32 cellular contexts compared by ENCODE assay signal in genomic region chr4:73984736-73985527, GRCh38. TPM values are rescaled to one million over a fixed set of nuclear protein-coding genes. Genes with fewer than 3 reads are reported as not detected.
DNase-seq lines count a peak whose midpoint lies in the region; ATAC-seq, FAIRE-seq and TF ChIP-seq lines count a peak whose summit lies in the region.
"Had no signal": no experiment of that assay in that cellular context is flagged by ENCODE, and none has a peak within 500 bp of the region (broad histone marks: within the 10 kb centered on the region; RNA-seq: fewer than 3 reads in every experiment).

No MANE protein-coding gene starts in this region.

- H2AK5ac ChIP-seq in H9 (ENCODE audit: insufficient read length, low read length) = no peak overlapping the region
- no peak overlapping the region for H2AK5ac ChIP-seq in IMR-90 (ENCODE audit: low read depth, low read length)

- peak overlapping the region; percentile 37 to 98 (median 92); a peak in 5 of 7 replicates for H3K27ac Mint-ChIP-seq in H9
- no peak overlapping the region for H3K27ac Mint-ChIP-seq in activated T-cell treated with anti-CD3 and anti-CD28 coated beads, Interleukin-2, amount 50 U/mL, for 72 hours
- H3K27ac Mint-ChIP-seq: brain; CD4-positive, CD25-positive, alpha-beta regulatory T cell; mesothelial cell of epicardium; naive thymus-derived CD4-positive, alpha-beta T cell had no signal

- H3K56ac ChIP-seq in H9 (ENCODE audit: insufficient read length, low read depth, low read length) = no peak overlapping the region
- H3K56ac ChIP-seq in IMR-90 (ENCODE audit: extremely low read depth, insufficient read depth, low read length) = no peak overlapping the region

- no peak for FAIRE-seq in endothelial cell of umbilical vein (lab: Jason Lieb, UNC)
- FAIRE-seq: G401.6 had no signal

- peaks cover 0 to 7% of the 10 kb centered on the region in 2 experiments; a peak in 3 of 5 replicates for H3K9me3 Mint-ChIP-seq in H9
- H3K9me3 Mint-ChIP-seq in activated T-cell treated with anti-CD3 and anti-CD28 coated beads, Interleukin-2, amount 50 U/mL, for 72 hours = no peaks in the 10 kb centered on the region
- H3K9me3 Mint-ChIP-seq: brain, mesothelial cell of epicardium had no signal

- H2BK120ac ChIP-seq in H9 (ENCODE audit: low read depth, low read length, poor library complexity, severe bottlenecking) = no peak overlapping the region
- no peak overlapping the region for H2BK120ac ChIP-seq in IMR-90 (ENCODE audit: low read depth, low read length)

- H3K4me1 Mint-ChIP-seq in H9 = peaks cover 53 to 71% of the 10 kb centered on the region in 2 experiments
- no peaks in the 10 kb centered on the region for H3K4me1 Mint-ChIP-seq in activated T-cell treated with anti-CD3 and anti-CD28 coated beads, Interleukin-2, amount 50 U/mL, for 72 hours (ENCODE audit: low read depth)
- H3K4me1 Mint-ChIP-seq: brain; CD4-positive, CD25-positive, alpha-beta regulatory T cell; mesothelial cell of epicardium; naive thymus-derived CD4-positive, alpha-beta T cell had no signal

- no CpG with 5 or more reads among the region's 4 CpGs for WGBS in H9 (ENCODE audit: extremely low coverage, insufficient read length, low lambda C conversion rate)
- 100% methylated on average over 1 of the region's 4 CpGs; no CpG with 5 or more reads in 1 of the 2 experiments for whole genome bisulfite sequencing in IMR-90 (ENCODE audit: extremely low coverage in 2 of 2, insufficient read length in 1 of 2), 2 experiments

- H3K9me3 ChIP-seq in H9 (ENCODE audit: control insufficient read depth, low read depth, low read length) = no peaks in the 10 kb centered on the region
- H3K9me3 ChIP-seq in IMR-90 (ENCODE audit: control insufficient read depth, insufficient read depth, low read length) = no peaks in the 10 kb centered on the region
- H3K9me3 ChIP-seq in endothelial cell of umbilical vein (replicated peaks; ENCODE audit: control insufficient read depth, insufficient read depth, low read length) = no peaks in the 10 kb centered on the region
- no peaks in the 10 kb centered on the region; the same call in 1 of the 2 replicates for H3K9me3 ChIP-seq in iPS-20b (ENCODE audit: insufficient read depth, low read depth, low read length)
- H3K9me3 ChIP-seq: adrenal gland, esophagus muscularis mucosa, SK-N-SH, upper lobe of left lung had no signal

- H2BK15ac ChIP-seq in H9 (ENCODE audit: low read depth, low read length) = no peak overlapping the region
- H2BK15ac ChIP-seq in IMR-90 (ENCODE audit: low read depth, low read length) = no peak overlapping the region

- H4K8ac ChIP-seq in H9 (replicated peaks; ENCODE audit: insufficient read length, low read depth, low read length) = no peak overlapping the region
- H4K8ac ChIP-seq in IMR-90 (ENCODE audit: low read depth in 2 of 2, low read length in 2 of 2) = no peak overlapping the region

- H4K20me1 ChIP-seq in H9 (ENCODE audit: control insufficient read depth, insufficient read depth, insufficient read length) (no peaks in the 10 kb centered on the region), IMR-90 (ENCODE audit: insufficient read depth, low read length) (no peaks in the 10 kb centered on the region), endothelial cell of umbilical vein (replicated peaks; ENCODE audit: control insufficient read depth, extremely low read depth, insufficient read depth, low read length) (no peaks in the 10 kb centered on the region)

- H3K9me1 ChIP-seq in IMR-90 (ENCODE audit: insufficient read depth, low read length) (peaks cover 3% of the 10 kb centered on the region; the same call in 1 of the 2 replicates), endothelial cell of umbilical vein (replicated peaks; ENCODE audit: control insufficient read depth, extremely low read depth, insufficient read depth, low read length) (no peaks in the 10 kb centered on the region)

- H3K18ac ChIP-seq in H9 (ENCODE audit: insufficient read length, low read depth, low read length) (no peak overlapping the region), IMR-90 (ENCODE audit: low read depth, low read length) (no peak overlapping the region)

- H3K27me3 ChIP-seq in H9 (ENCODE audit: insufficient read depth, low read length) = no peaks in the 10 kb centered on the region
- H3K27me3 ChIP-seq in IMR-90 (ENCODE audit: control insufficient read depth, insufficient read depth, low read length) = peaks cover 7% of the 10 kb centered on the region
- H3K27me3 ChIP-seq in endothelial cell of umbilical vein (ENCODE audit: control insufficient read depth in 2 of 2, insufficient read depth in 2 of 2, low read length in 2 of 2) = no peaks in the 10 kb centered on the region
- H3K27me3 ChIP-seq in iPS-20b (ENCODE audit: insufficient read depth, low read length) = no peaks in the 10 kb centered on the region
- H3K27me3 ChIP-seq: adrenal gland, upper lobe of left lung had no signal

- no peak overlapping the region for H2BK12ac ChIP-seq in H9 (ENCODE audit: insufficient read length, low read depth, low read length)

- no TSS peak for BruUV-seq in IMR-90 (replicated peaks; lab: Mats Ljungman, UMichigan)
- BruUV-seq in endothelial cell of umbilical vein (replicated peaks; lab: Mats Ljungman, UMichigan) = no TSS peak

- dilution Hi-C loops in IMR-90 (cut with HindIII; ENCODE audit: low sequenced_read_pairs, unreplicated experiment) = no loop called here
- dilution Hi-C loops in endothelial cell of umbilical vein (cut with MboI; ENCODE audit: extremely low pct_ligation_motif_present, low sequenced_read_pairs) = no loop called here

- TF ChIP-seq POLR2A in IMR-90 (IDR thresholded peaks at IDR 0.05; ENCODE audit: low read depth, low read length) (no peak), endothelial cell of umbilical vein (IDR thresholded peaks at IDR 0.05; ENCODE audit: low read depth, low read length) (no peak)

- no peak overlapping the region for H3T11ph ChIP-seq in H9 (ENCODE audit: low read length)

- no peak overlapping the region for H2AFZ ChIP-seq in H9 (ENCODE audit: low read length)
- H2AFZ ChIP-seq in IMR-90 (replicated peaks; ENCODE audit: low read length, poor library complexity) = no peak overlapping the region
- H2AFZ ChIP-seq in endothelial cell of umbilical vein (ENCODE audit: low read depth, low read length) = peak overlapping the region; percentile 18

- peak overlapping the region; percentile 91 for H3K27ac ChIP-seq in H9 (ENCODE audit: insufficient read length, low read depth, low read length)
- H3K27ac ChIP-seq in IMR-90 (ENCODE audit: insufficient read depth, low read length) = no peak overlapping the region
- H3K27ac ChIP-seq in endothelial cell of umbilical vein (ENCODE audit: insufficient read depth, low read depth, low read length) = no peak overlapping the region
- peak overlapping the region; percentile 39 for H3K27ac ChIP-seq in iPS-20b (ENCODE audit: low read length)
- H3K27ac ChIP-seq: adrenal gland, esophagus muscularis mucosa, upper lobe of left lung had no signal

- peaks cover 0 to 18% (median 14%) of the 10 kb centered on the region in 3 experiments; a peak in 4 of 7 replicates for H3K36me3 Mint-ChIP-seq in H9 (ENCODE audit: insufficient read depth in 1 of 3, low read depth in 3 of 3)
- H3K36me3 Mint-ChIP-seq in activated T-cell treated with anti-CD3 and anti-CD28 coated beads, Interleukin-2, amount 50 U/mL, for 72 hours (ENCODE audit: insufficient read depth in 2 of 2) = no peaks in the 10 kb centered on the region
- H3K36me3 Mint-ChIP-seq: brain; CD4-positive, CD25-positive, alpha-beta regulatory T cell; mesothelial cell of epicardium; naive thymus-derived CD4-positive, alpha-beta T cell had no signal

- no peaks in the 10 kb centered on the region for H3K36me3 ChIP-seq in IMR-90 (ENCODE audit: control insufficient read depth, insufficient read depth, low read length)
- no peaks in the 10 kb centered on the region for H3K36me3 ChIP-seq in endothelial cell of umbilical vein (ENCODE audit: control insufficient read depth in 2 of 2, extremely low read depth in 1 of 2, insufficient read depth in 2 of 2, low read length in 2 of 2)
- H3K36me3 ChIP-seq in iPS-20b (ENCODE audit: insufficient read depth, low read depth, low read length) = no peaks in the 10 kb centered on the region
- H3K36me3 ChIP-seq: adrenal gland, esophagus muscularis mucosa, upper lobe of left lung had no signal

- H2BK5ac ChIP-seq in H9 (ENCODE audit: insufficient read length, low read length) (peak overlapping the region; percentile 89), IMR-90 (ENCODE audit: low read depth, low read length, poor library complexity, severe bottlenecking) (no peak overlapping the region)

- TF ChIP-seq CTCF in H9 (conservative IDR thresholded peaks at IDR 0.05) = no peak
- TF ChIP-seq CTCF in IMR-90 (conservative IDR thresholded peaks at IDR 0.05; ENCODE audit: low read depth, low read length) = no peak
- no peak for TF ChIP-seq CTCF in endothelial cell of umbilical vein (IDR thresholded peaks at IDR 0.05; ENCODE audit: extremely low read depth in 1 of 2, insufficient read depth in 1 of 2, low read depth in 1 of 2, low read length in 2 of 2)

- H3K79me1 ChIP-seq in H9 (ENCODE audit: insufficient read depth, low read depth, low read length, poor library complexity, severe bottlenecking) (no peaks in the 10 kb centered on the region), IMR-90 (ENCODE audit: low read depth in 1 of 2, low read length in 2 of 2) (no peaks in the 10 kb centered on the region)

- H4K5ac ChIP-seq in H9 (ENCODE audit: insufficient read length, low read depth, low read length) (no peak overlapping the region), IMR-90 (ENCODE audit: low read depth, low read length) (no peak overlapping the region)

- no peak overlapping the region for H3K14ac ChIP-seq in H9 (ENCODE audit: insufficient read depth, low read length)
- H3K14ac ChIP-seq in IMR-90 (replicated peaks; ENCODE audit: low read depth, low read length) = no peak overlapping the region

- H2BK20ac ChIP-seq in H9 (ENCODE audit: low read depth, low read length, poor library complexity, severe bottlenecking) (no peak overlapping the region), IMR-90 (ENCODE audit: low read depth, low read length) (no peak overlapping the region)

- intact Hi-C loops in IMR-90 (cut with micrococcal nuclease) = no loop called here
- intact Hi-C loops in endothelial cell of umbilical vein (cut with micrococcal nuclease) = no loop called here

- no peak overlapping the region for H2AK9ac ChIP-seq in IMR-90 (replicated peaks; ENCODE audit: low read depth, low read length, poor library complexity)

- H3K4ac ChIP-seq in H9 (ENCODE audit: low read depth, low read length) (no peak overlapping the region), IMR-90 (ENCODE audit: low read depth, low read length) (no peak overlapping the region)

- TF ChIP-seq RAD21 in IMR-90 (IDR thresholded peaks at IDR 0.05; ENCODE audit: low read length) = no peak

- H3K4me3 Mint-ChIP-seq in H9 = 0 out of 5 replicates have a peak overlapping the region, but pooled peaks of 1 of the 2 experiments have one; percentile 29
- H3K4me3 Mint-ChIP-seq in activated T-cell treated with anti-CD3 and anti-CD28 coated beads, Interleukin-2, amount 50 U/mL, for 72 hours = no peak overlapping the region
- H3K4me3 Mint-ChIP-seq: brain; CD4-positive, CD25-positive, alpha-beta regulatory T cell; mesothelial cell of epicardium; naive thymus-derived CD4-positive, alpha-beta T cell had no signal

- ATAC-seq in IMR-90 (ENCODE audit: low read depth) (peak; percentile 54), HG03521 (IDR thresholded peaks at IDR 0.05; ENCODE audit: unreplicated experiment) (no peak), GM19023 (IDR thresholded peaks at IDR 0.05; ENCODE audit: unreplicated experiment) (no peak), GM18520 (IDR thresholded peaks at IDR 0.05; ENCODE audit: unreplicated experiment) (no peak)
- no peak for ATAC-seq in activated T-cell treated with anti-CD3 and anti-CD28 coated beads, Interleukin-2, amount 50 U/mL, for 72 hours (replicated peaks in 1 of 2)
- ATAC-seq: left lobe of liver; naive thymus-derived CD4-positive, alpha-beta T cell had no signal

- in situ Hi-C loops in IMR-90 (cut with MboI; ENCODE audit: low sequenced_read_pairs) = no loop called here

- no peaks in the 10 kb centered on the region for H3K23me2 ChIP-seq in H9 (ENCODE audit: insufficient read length, low read depth, low read length, poor library complexity, severe bottlenecking)

- CTCF ChIA-PET in IMR-90 (lab: Yijun Ruan, JAX) (no interaction called here), endothelial cell of umbilical vein (lab: Charles Lee) (no interaction called here)

- H3K27me3 Mint-ChIP-seq in H9 (ENCODE audit: low read depth) = no peaks in the 10 kb centered on the region
- peaks cover 20% of the 10 kb centered on the region for H3K27me3 Mint-ChIP-seq in activated T-cell treated with anti-CD3 and anti-CD28 coated beads, Interleukin-2, amount 50 U/mL, for 72 hours (ENCODE audit: low read depth)
- H3K27me3 Mint-ChIP-seq: CD4-positive, CD25-positive, alpha-beta regulatory T cell had no signal

- DNase-seq in H9 = peak; percentile 68
- DNase-seq in IMR-90 = peak; percentile 70
- no peak for DNase-seq in endothelial cell of umbilical vein (ENCODE audit: low read depth, low spot score)
- no peak for DNase-seq in activated T-cell treated with anti-CD3 and anti-CD28 coated beads, Interleukin-2, amount 50 U/mL, for 72 hours
- DNase-seq: activated CD4-positive, alpha-beta T cell treated with anti-CD3 and anti-CD28 coated beads for 48 hours; activated naive CD4-positive, alpha-beta T cell treated with Interleukin-2 at 50 U/mL for 16 hours; activated T-cell treated with anti-CD3 and anti-CD28 coated beads, Interleukin-2, amount 50 U/mL, for 48 hours; adrenal gland; CD4-positive, CD25-positive, alpha-beta regulatory T cell; effector CD8-positive, alpha-beta T cell; Karpas-422; naive thymus-derived CD4-positive, alpha-beta T cell; NCI-H510A treated with DMSO at 0.1 percent for 48 hours; SK-N-SH; stimulated activated CD4-positive, alpha-beta T cell treated with anti-CD3 and anti-CD28 coated beads, Interleukin-2, amount 100 ng/mL, for 24 hours; T-helper 2 cell; upper lobe of left lung had no signal

- H3K9ac ChIP-seq in H9 (ENCODE audit: extremely low read depth, insufficient read length, low read length) (no peak overlapping the region), IMR-90 (ENCODE audit: low read depth, low read length) (no peak overlapping the region), endothelial cell of umbilical vein (replicated peaks; ENCODE audit: extremely low read depth, insufficient read depth, low read length) (no peak overlapping the region), iPS-20b (ENCODE audit: low read depth, low read length) (no peak overlapping the region)
- H3K9ac ChIP-seq: SK-N-SH had no signal

- no peaks in the 10 kb centered on the region for H3K79me2 ChIP-seq in H9 (ENCODE audit: insufficient read depth, low read length)
- no peaks in the 10 kb centered on the region for H3K79me2 ChIP-seq in endothelial cell of umbilical vein (ENCODE audit: control insufficient read depth, insufficient read depth, low read length)

- H3K4me2 ChIP-seq in H9 (ENCODE audit: insufficient read depth, insufficient read length, low read length) (no peak overlapping the region), IMR-90 (ENCODE audit: low read depth, low read length) (no peak overlapping the region), endothelial cell of umbilical vein (ENCODE audit: insufficient read depth, low read length) (no peak overlapping the region)
- H3K4me2 ChIP-seq: SK-N-SH, smooth muscle cell had no signal

- H4K91ac ChIP-seq in H9 (ENCODE audit: insufficient read length, low read depth, low read length) = no peak overlapping the region
- H4K91ac ChIP-seq in IMR-90 (ENCODE audit: insufficient read depth, low read depth, low read length) = no peak overlapping the region

- POLR2A ChIA-PET in IMR-90 (lab: Charles Lee; ENCODE audit: unreplicated experiment) (no interaction called here), endothelial cell of umbilical vein (lab: Charles Lee) (no interaction called here)

- H3K4me3 ChIP-seq in IMR-90 (ENCODE audit: insufficient read depth, low read depth, low read length) (no peak overlapping the region), endothelial cell of umbilical vein (replicated peaks in 1 of 3; ENCODE audit: insufficient read depth in 1 of 3, low read depth in 1 of 3, low read length in 3 of 3) (no peak overlapping the region), iPS-20b (ENCODE audit: low read length) (peak overlapping the region; percentile 10; the same call in 1 of the 2 replicates)
- H3K4me3 ChIP-seq: adrenal gland, esophagus muscularis mucosa, smooth muscle cell, upper lobe of left lung had no signal

- H3K23ac ChIP-seq in H9 (ENCODE audit: insufficient read length, low read depth, low read length) (no peak overlapping the region), IMR-90 (ENCODE audit: low read depth, low read length) (no peak overlapping the region)

- H3K4me1 ChIP-seq in H9 (ENCODE audit: insufficient read depth, low read length) = peaks cover 5% of the 10 kb centered on the region; the same call in 1 of the 2 replicates
- no peaks in the 10 kb centered on the region for H3K4me1 ChIP-seq in IMR-90 (ENCODE audit: control insufficient read depth, insufficient read depth, low read length)
- H3K4me1 ChIP-seq in endothelial cell of umbilical vein (ENCODE audit: control insufficient read depth, extremely low read depth, insufficient read depth, low read length) = no peaks in the 10 kb centered on the region
- peaks cover 18% of the 10 kb centered on the region; the same call in 1 of the 2 replicates for H3K4me1 ChIP-seq in iPS-20b (ENCODE audit: insufficient read depth, low read length)
- H3K4me1 ChIP-seq: adrenal gland had no signal

RNA-seq across cellular contexts. Expression of gene PPBP, which starts 3.1 kb away (rescaled TPM):
- total RNA-seq in H9 (2021) (0.33 TPM in 1 of 2 replicates, not detected in the other), IMR-90 (2012; rRNA removed) (not detected in 2 replicates), endothelial cell of umbilical vein (not detected in 2 replicates)
- polyA plus RNA-seq in IMR-90 (2012; rRNA removed) (not detected in 2 replicates), endothelial cell of umbilical vein (not detected in 2 replicates)
- polyA plus RNA-seq in IMR-90 (2012; cell fraction: cytosol; rRNA removed) = not detected in 2 replicates
- not detected in 2 replicates for polyA plus RNA-seq in IMR-90 (2012; cell fraction: nucleus; rRNA removed; ENCODE audit: low replicate concordance)
- polyA plus RNA-seq in endothelial cell of umbilical vein (2011; cell fraction: cytosol; rRNA removed) = not detected in 2 replicates
- not detected in 2 replicates for polyA plus RNA-seq in endothelial cell of umbilical vein (2011; cell fraction: nucleus; rRNA removed)
- not detected in 2 replicates for polyA plus RNA-seq in endothelial cell of umbilical vein (2012)
- polyA minus RNA-seq in endothelial cell of umbilical vein = not detected in 2 replicates
- not detected for polyA minus RNA-seq in endothelial cell of umbilical vein (2011; cell fraction: cytosol; rRNA and poly(A)+ RNA removed)
- not detected in 2 replicates for polyA minus RNA-seq in endothelial cell of umbilical vein (2011; cell fraction: nucleus; rRNA and poly(A)+ RNA removed)
- total RNA-seq in activated T-cell treated with anti-CD3 and anti-CD28 coated beads, Interleukin-2, amount 50 U/mL, for 72 hours = not detected
- total RNA-seq: activated CD8-positive, alpha-beta memory T cell treated with anti-CD3 and anti-CD28 coated beads for 36 hours; mesothelial cell of epicardium; renal cortical epithelial cell; RPMI7951; smooth muscle cell had no signal
- polyA plus RNA-seq: naive thymus-derived CD4-positive, alpha-beta T cell; SK-N-SH; smooth muscle cell had no signal

RNA-seq across cellular contexts. Expression of gene PF4, which starts 3.1 kb away (rescaled TPM):
- total RNA-seq in H9 (2021) (2.3 and 3.6 TPM in 2 replicates), IMR-90 (2012; rRNA removed) (not detected in 2 replicates), endothelial cell of umbilical vein (not detected in 2 replicates)
- polyA plus RNA-seq in IMR-90 (2012; rRNA removed) (not detected in 2 replicates), endothelial cell of umbilical vein (not detected in 2 replicates)
- not detected in 2 replicates for polyA plus RNA-seq in IMR-90 (2012; cell fraction: cytosol; rRNA removed)
- polyA plus RNA-seq in IMR-90 (2012; cell fraction: nucleus; rRNA removed; ENCODE audit: low replicate concordance) = not detected in 2 replicates
- not detected in 2 replicates for polyA plus RNA-seq in endothelial cell of umbilical vein (2011; cell fraction: cytosol; rRNA removed)
- polyA plus RNA-seq in endothelial cell of umbilical vein (2011; cell fraction: nucleus; rRNA removed) = not detected in 2 replicates
- not detected in 2 replicates for polyA plus RNA-seq in endothelial cell of umbilical vein (2012)
- polyA minus RNA-seq in endothelial cell of umbilical vein = not detected in 2 replicates
- polyA minus RNA-seq in endothelial cell of umbilical vein (2011; cell fraction: cytosol; rRNA and poly(A)+ RNA removed) = not detected
- polyA minus RNA-seq in endothelial cell of umbilical vein (2011; cell fraction: nucleus; rRNA and poly(A)+ RNA removed) = not detected in 2 replicates
- total RNA-seq in activated T-cell treated with anti-CD3 and anti-CD28 coated beads, Interleukin-2, amount 50 U/mL, for 72 hours = not detected
- total RNA-seq: activated CD8-positive, alpha-beta memory T cell treated with anti-CD3 and anti-CD28 coated beads for 36 hours; mesothelial cell of epicardium; omental fat pad; RPMI7951; smooth muscle cell; subcutaneous adipose tissue had no signal
- polyA plus RNA-seq: CD4-positive, CD25-positive, alpha-beta regulatory T cell; naive thymus-derived CD4-positive, alpha-beta T cell; SK-N-SH had no signal

RNA-seq across cellular contexts. Expression of gene CXCL5, which starts 13.5 kb away (rescaled TPM):
- total RNA-seq in H9 (2021) (9.2 and 10.8 TPM in 2 replicates), IMR-90 (2012; rRNA removed) (not detected in 2 replicates), endothelial cell of umbilical vein (0.21 and 0.33 TPM in 2 replicates)
- polyA plus RNA-seq in IMR-90 (2012; rRNA removed) (0.14 and 0.22 TPM in 2 replicates), endothelial cell of umbilical vein (0.25 and 0.40 TPM in 2 replicates)
- polyA plus RNA-seq in IMR-90 (2012; cell fraction: cytosol; rRNA removed) = 0.11 and 0.18 TPM in 2 replicates
- polyA plus RNA-seq in IMR-90 (2012; cell fraction: nucleus; rRNA removed; ENCODE audit: low replicate concordance) = 0.04 and 0.05 TPM in 2 replicates
- 0.27 and 0.31 TPM in 2 replicates for polyA plus RNA-seq in endothelial cell of umbilical vein (2011; cell fraction: cytosol; rRNA removed)
- 0.20 and 0.24 TPM in 2 replicates for polyA plus RNA-seq in endothelial cell of umbilical vein (2011; cell fraction: nucleus; rRNA removed)
- polyA plus RNA-seq in endothelial cell of umbilical vein (2012) = 0.38 and 0.54 TPM in 2 replicates
- polyA minus RNA-seq in endothelial cell of umbilical vein = 0.15 and 0.27 TPM in 2 replicates
- not detected for polyA minus RNA-seq in endothelial cell of umbilical vein (2011; cell fraction: cytosol; rRNA and poly(A)+ RNA removed)
- 0.14 TPM in 1 of 2 replicates, not detected in the other for polyA minus RNA-seq in endothelial cell of umbilical vein (2011; cell fraction: nucleus; rRNA and poly(A)+ RNA removed)
- total RNA-seq in activated T-cell treated with anti-CD3 and anti-CD28 coated beads, Interleukin-2, amount 50 U/mL, for 72 hours = not detected
- total RNA-seq: activated CD8-positive, alpha-beta memory T cell treated with anti-CD3 and anti-CD28 coated beads for 36 hours; left lobe of liver had no signal
- polyA plus RNA-seq: CD4-positive, CD25-positive, alpha-beta regulatory T cell; naive thymus-derived CD4-positive, alpha-beta T cell had no signal

RNA-seq across cellular contexts. Expression of gene CXCL3, which starts 53.6 kb away (rescaled TPM):
- total RNA-seq in H9 (2021) (3.7 and 4.4 TPM in 2 replicates), IMR-90 (2012; rRNA removed) (0.18 TPM in 1 of 2 replicates, not detected in the other), endothelial cell of umbilical vein (1.3 and 1.4 TPM in 2 replicates)
- polyA plus RNA-seq in IMR-90 (2012; rRNA removed) (0.27 and 0.74 TPM in 2 replicates), endothelial cell of umbilical vein (1.1 TPM in 2 replicates)
- 0.17 and 0.76 TPM in 2 replicates for polyA plus RNA-seq in IMR-90 (2012; cell fraction: cytosol; rRNA removed)
- polyA plus RNA-seq in IMR-90 (2012; cell fraction: nucleus; rRNA removed; ENCODE audit: low replicate concordance) = 3.2 and 4.3 TPM in 2 replicates
- polyA plus RNA-seq in endothelial cell of umbilical vein (2011; cell fraction: cytosol; rRNA removed) = 1.5 and 2.7 TPM in 2 replicates
- polyA plus RNA-seq in endothelial cell of umbilical vein (2011; cell fraction: nucleus; rRNA removed) = 4.0 and 4.1 TPM in 2 replicates
- 1.6 and 2.1 TPM in 2 replicates for polyA plus RNA-seq in endothelial cell of umbilical vein (2012)
- polyA minus RNA-seq in endothelial cell of umbilical vein = not detected in 2 replicates
- polyA minus RNA-seq in endothelial cell of umbilical vein (2011; cell fraction: cytosol; rRNA and poly(A)+ RNA removed) = 8.4 TPM
- polyA minus RNA-seq in endothelial cell of umbilical vein (2011; cell fraction: nucleus; rRNA and poly(A)+ RNA removed) = 2.0 and 2.7 TPM in 2 replicates
- not detected for total RNA-seq in activated T-cell treated with anti-CD3 and anti-CD28 coated beads, Interleukin-2, amount 50 U/mL, for 72 hours
- total RNA-seq: activated CD8-positive, alpha-beta memory T cell treated with anti-CD3 and anti-CD28 coated beads for 36 hours; CD4-positive, CD25-positive, alpha-beta regulatory T cell; left lobe of liver had no signal
- polyA plus RNA-seq: CD4-positive, CD25-positive, alpha-beta regulatory T cell; naive thymus-derived CD4-positive, alpha-beta T cell had no signal

Comparison
In these comparisons a context has a peak if more than half of its experiments do, and no peak if none do; other contexts are left out.
1. DNase-seq: peak in H9 (single experiment) and IMR-90 (single experiment); none in endothelial cell of umbilical vein (single experiment) and activated T-cell treated with anti-CD3 and anti-CD28 coated beads, Interleukin-2, amount 50 U/mL, for 72 hours (0 of 2).
2. H3K27ac ChIP-seq: peak in H9 (single experiment) and iPS-20b (single experiment); none in IMR-90 (single experiment) and endothelial cell of umbilical vein (single experiment).